Comparison of ENCODE assay signal across 10 cellular contexts in genomic region chr22:21713428-21714058, GRCh38. TPM values are rescaled to one million over a fixed set of nuclear protein-coding genes. Genes with fewer than 3 reads are reported as not detected.
A peak's percentile ranks its signal among the peaks of the same experiment; 100 is the strongest.
DNase-seq lines count a peak whose midpoint lies in the region; ATAC-seq and TF ChIP-seq lines count a peak whose summit lies in the region.
"Had no signal": no experiment of that assay in that cellular context is flagged by ENCODE, and none has a peak within 500 bp of the region (broad histone marks: within the 10 kb centered on the region; RNA-seq: fewer than 3 reads in every experiment).

No MANE protein-coding gene starts in this region.

- peaks cover 5% of the 10 kb centered on the region for H3K79me1 ChIP-seq in neuronal stem cell (ENCODE audit: low read depth, low read length)

- H3K4me3 ChIP-seq in OCI-LY1 (ENCODE audit: low read depth, low read length, poor library complexity, severe bottlenecking) (no peak overlapping the region), ectodermal cell (ENCODE audit: insufficient read depth, low read depth, low read length) (no peak overlapping the region), neuronal stem cell (ENCODE audit: low read length in 2 of 2) (no peak overlapping the region)
- H3K4me3 ChIP-seq: mucosa of descending colon had no signal

- 88 to 89% methylated on average over 9 of the region's 9 CpGs for WGBS in ectodermal cell, 2 experiments
- WGBS in neuronal stem cell (ENCODE audit: extremely low coverage in 2 of 2, insufficient read length in 2 of 2, insufficient replicate concordance in 1 of 2), 2 donors, result no CpG with 5 or more reads among the region's 9 CpGs

- peak overlapping the region; percentile 40 for H3K4ac ChIP-seq in neuronal stem cell (ENCODE audit: low read length)

- H3K23ac ChIP-seq in neuronal stem cell (ENCODE audit: low read depth, low read length, poor library complexity), result peak overlapping the region; percentile 99

- no peak for DNase-seq in CD14-positive monocyte (ENCODE audit: low spot score)
- DNase-seq in neuronal stem cell (ENCODE audit: low spot score), result no peak
- DNase-seq in DMS53 (lab: John Stamatoyannopoulos, UW), result no peak
- DNase-seq in dedifferentiated amniotic fluid mesenchymal stem cell (ENCODE audit: extremely low spot score), result no peak
- DNase-seq: spleen had no signal

- H3K4me2 ChIP-seq in OCI-LY1 (ENCODE audit: low read length), result no peak overlapping the region
- no peak overlapping the region for H3K4me2 ChIP-seq in neuronal stem cell (ENCODE audit: insufficient read depth, low read length, poor library complexity, severe bottlenecking)

- H2BK5ac ChIP-seq in neuronal stem cell (ENCODE audit: low read length), result no peak overlapping the region

- ATAC-seq in GM18907 (IDR thresholded peaks at IDR 0.05; ENCODE audit: unreplicated experiment) (no peak), HG02571 (IDR thresholded peaks at IDR 0.05; ENCODE audit: unreplicated experiment) (no peak)

- H3K27ac ChIP-seq in OCI-LY1 (ENCODE audit: low read depth, low read length, poor library complexity, severe bottlenecking), result no peak overlapping the region
- peak overlapping the region; percentile 8 for H3K27ac ChIP-seq in ectodermal cell (ENCODE audit: insufficient read depth, low read depth, low read length, poor library complexity, severe bottlenecking)
- H3K27ac ChIP-seq in neuronal stem cell (replicated peaks; ENCODE audit: low read length), result no peak overlapping the region

- peaks cover 14% of the 10 kb centered on the region for H3K4me1 Mint-ChIP-seq in CD14-positive monocyte

- H3K4me3 Mint-ChIP-seq in CD14-positive monocyte, result no peak overlapping the region

- H3K36me3 ChIP-seq in OCI-LY1 (ENCODE audit: insufficient read depth, low read length) (peaks cover 4% of the 10 kb centered on the region; the same call in 1 of the 2 replicates), ectodermal cell (ENCODE audit: control insufficient read depth, insufficient read depth, low read length) (peaks cover 4% of the 10 kb centered on the region), neuronal stem cell (replicated peaks in 1 of 2; ENCODE audit: control insufficient read depth in 2 of 2, insufficient read depth in 2 of 2, low read length in 2 of 2) (peaks cover 16 to 36% of the 10 kb centered on the region in 2 donors)

- H3K9me3 ChIP-seq in OCI-LY1 (ENCODE audit: low read length) (no peaks in the 10 kb centered on the region), ectodermal cell (ENCODE audit: control insufficient read depth, low read length) (no peaks in the 10 kb centered on the region), neuronal stem cell (replicated peaks in 1 of 2; ENCODE audit: control insufficient read depth in 2 of 2, insufficient read depth in 1 of 2, low read depth in 1 of 2, low read length in 2 of 2) (no peaks in the 10 kb centered on the region)
- H3K9me3 ChIP-seq: mucosa of descending colon, spleen had no signal

- peak overlapping the region in 1 of 7 donors; percentile 16 for H3K27ac Mint-ChIP-seq in CD14-positive monocyte

- H4K8ac ChIP-seq in neuronal stem cell (ENCODE audit: low read depth, low read length), result no peak overlapping the region

- no peaks in the 10 kb centered on the region for H3F3A ChIP-seq in OCI-LY1 (ENCODE audit: insufficient read depth, low read length)

- H3K36me3 Mint-ChIP-seq in CD14-positive monocyte, result peaks cover 0 to 9% of the 10 kb centered on the region in 2 donors

- H3K79me2 ChIP-seq in OCI-LY1 (ENCODE audit: insufficient read depth, low read length), result no peaks in the 10 kb centered on the region

- no peak overlapping the region for H2BK120ac ChIP-seq in neuronal stem cell (ENCODE audit: low read depth, low read length)

- H3K18ac ChIP-seq in neuronal stem cell (ENCODE audit: low read length), result peak overlapping the region; percentile 13

- H3K27me3 ChIP-seq in OCI-LY1 (ENCODE audit: insufficient read depth, low read length) (no peaks in the 10 kb centered on the region), ectodermal cell (ENCODE audit: control insufficient read depth, insufficient read depth, low read length, poor library complexity, severe bottlenecking) (no peaks in the 10 kb centered on the region), neuronal stem cell (ENCODE audit: control insufficient read depth in 3 of 3, insufficient read depth in 3 of 3, low read depth in 1 of 3, low read length in 3 of 3) (no peaks in the 10 kb centered on the region)
- H3K27me3 ChIP-seq: spleen had no signal

- no peaks in the 10 kb centered on the region for H4K20me1 ChIP-seq in OCI-LY1 (ENCODE audit: insufficient read depth, low read length)

- no peak overlapping the region for H3K9ac ChIP-seq in OCI-LY1 (ENCODE audit: low read length)
- H3K9ac ChIP-seq in neuronal stem cell (ENCODE audit: low read depth, low read length, poor library complexity), result peak overlapping the region; percentile 36

- H3K4me1 ChIP-seq in OCI-LY1 (ENCODE audit: insufficient read depth, low read length, severe bottlenecking), result peaks cover 10% of the 10 kb centered on the region
- H3K4me1 ChIP-seq in ectodermal cell (ENCODE audit: control insufficient read depth, insufficient read depth, low read length), result peaks cover 4% of the 10 kb centered on the region
- H3K4me1 ChIP-seq in neuronal stem cell (ENCODE audit: control insufficient read depth in 2 of 2, insufficient read depth in 1 of 2, low read depth in 1 of 2, low read length in 2 of 2), result peaks cover 0 to 1% of the 10 kb centered on the region in 2 donors

- H3K27me3 Mint-ChIP-seq in CD14-positive monocyte (ENCODE audit: low read depth in 3 of 3), result peaks cover 0 to 2% (median 0%) of the 10 kb centered on the region in 3 donors

- H2AFZ ChIP-seq in OCI-LY1 (ENCODE audit: low read length) (no peak overlapping the region), neuronal stem cell (ENCODE audit: low read length) (no peak overlapping the region)

- TF ChIP-seq CTCF in CD14-positive monocyte (IDR thresholded peaks at IDR 0.05) (peak; percentile 29), OCI-LY1 (IDR thresholded peaks at IDR 0.05; ENCODE audit: low read length) (peak; percentile 7; the same call in 1 of the 2 replicates)

- H3K14ac ChIP-seq in neuronal stem cell (ENCODE audit: low read length), result no peak overlapping the region

- H2BK12ac ChIP-seq in neuronal stem cell (ENCODE audit: low read length), result no peak overlapping the region

- H2AK5ac ChIP-seq in neuronal stem cell (ENCODE audit: low read depth, low read length), result peak overlapping the region; percentile 21

- H4K91ac ChIP-seq in neuronal stem cell (ENCODE audit: low read depth, low read length, poor library complexity), result no peak overlapping the region

- no peaks in the 10 kb centered on the region for H3K9me2 ChIP-seq in OCI-LY1 (ENCODE audit: low read depth, low read length)

- intact Hi-C loops in CD14-positive monocyte (cut with micrococcal nuclease), result loop anchor here (2.0 kb wide), 1 partner anchor 239 kb away; the partner anchor contains the start of gene PPM1F (in 2 of the 2)

- no peak overlapping the region for H2BK15ac ChIP-seq in neuronal stem cell (ENCODE audit: low read length)

- H3K9me3 Mint-ChIP-seq in CD14-positive monocyte, result no peaks in the 10 kb centered on the region

RNA-seq across cellular contexts. Expression of gene YPEL1, which starts 22.1 kb away (rescaled TPM):
- polyA plus RNA-seq in CD14-positive monocyte, result 1 to 10 TPM; 2.0 to 2.3 TPM
- 35.1 TPM for polyA plus RNA-seq in ectodermal cell (2013, experiment 1 of 4)
- 30.4 TPM for polyA plus RNA-seq in ectodermal cell (2013, experiment 2 of 4)
- polyA plus RNA-seq in ectodermal cell (2013, experiment 3 of 4), result 29.5 TPM
- polyA plus RNA-seq in ectodermal cell (2013, experiment 4 of 4), result 31.3 TPM
- 27.0 TPM for polyA plus RNA-seq in neuronal stem cell (2013, experiment 1 of 2)
- 27.1 TPM for polyA plus RNA-seq in neuronal stem cell (2013, experiment 2 of 2)

RNA-seq across cellular contexts. Expression of gene PPIL2, which starts 47.7 kb away (rescaled TPM):
- polyA plus RNA-seq in CD14-positive monocyte, result 10 to 100 TPM in 1 of 2 donors, 1 to 10 TPM in 1; 8.9 to 16.8 TPM
- 37.0 TPM for polyA plus RNA-seq in ectodermal cell (2013, experiment 1 of 4)
- 42.4 TPM for polyA plus RNA-seq in ectodermal cell (2013, experiment 2 of 4)
- 29.6 TPM for polyA plus RNA-seq in ectodermal cell (2013, experiment 3 of 4)
- 35.7 TPM for polyA plus RNA-seq in ectodermal cell (2013, experiment 4 of 4)
- polyA plus RNA-seq in neuronal stem cell (2013, experiment 1 of 2), result 23.0 TPM
- 23.7 TPM for polyA plus RNA-seq in neuronal stem cell (2013, experiment 2 of 2)
